34 cellular contexts compared by ENCODE assay signal in genomic region chr1:76940586-76941335, GRCh38.
"Had no signal": no experiment of that assay in that cellular context is flagged by ENCODE, and none has a peak within 500 bp of the region (broad histone marks: within the 10 kb centered on the region; RNA-seq: fewer than 3 reads in every experiment).

No MANE protein-coding gene starts in this region.

- H3K27me3 ChIP-seq: adrenal gland, dorsolateral prefrontal cortex, gastrocnemius medialis, hepatocyte, pancreas, sigmoid colon, stomach, thyroid gland, upper lobe of left lung, vagina had no signal

- H3K4me1 ChIP-seq: gastrocnemius medialis, pancreas, prostate gland, sigmoid colon, thyroid gland, upper lobe of left lung, vagina had no signal

- DNase-seq: activated CD4-positive, alpha-beta T cell treated with anti-CD3 and anti-CD28 coated beads for 48 hours; activated CD4-positive, alpha-beta T cell treated with anti-CD3 and anti-CD28 coated beads, Interleukin-2, amount 50 U/mL, for 48 hours; activated CD8-positive, alpha-beta memory T cell treated with anti-CD3 and anti-CD28 coated beads for 24 hours; activated effector memory CD4-positive, alpha-beta T cell treated with anti-CD3 and anti-CD28 coated beads, Interleukin-2, amount 50 U/mL, for 16 hours; activated naive CD4-positive, alpha-beta T cell treated with anti-CD3 and anti-CD28 coated beads for 36 hours; activated naive CD8-positive, alpha-beta T cell treated with anti-CD3 and anti-CD28 coated beads for 36 hours; adrenal gland; aorta; dorsolateral prefrontal cortex; effector memory CD4-positive, alpha-beta T cell; gastrocnemius medialis; glutamatergic neuron; left cardiac atrium; left ventricle myocardium superior; naive thymus-derived CD4-positive, alpha-beta T cell; nucleus accumbens; pancreas; retina; sigmoid colon; stimulated activated CD4-positive, alpha-beta T cell treated with anti-CD3 and anti-CD28 coated beads, Interleukin-1b, Interleukin-23, amount 100 ng/mL, for 48 hours; stimulated activated CD4-positive, alpha-beta T cell treated with anti-CD3 and anti-CD28 coated beads, Interleukin-4, amount 100 ng/mL, for 4 hours; stimulated activated CD8-positive, alpha-beta memory T cell treated with anti-CD3 and anti-CD28 coated beads, Interleukin-4, amount 100 ng/mL, for 48 hours; stimulated activated naive B cell treated with anti-CD40 and anti-IgM and Interleukin-4, amounts not matched to agents 10 μg/mL and 1 μg/mL and 100 μg/mL, for 72 hours; stomach; thyroid gland; upper lobe of left lung; WERI-Rb-1 had no signal

- H3K36me3 ChIP-seq: adrenal gland, gastrocnemius medialis, pancreas, prostate gland, sigmoid colon, stomach, thyroid gland, upper lobe of left lung, vagina had no signal

- FAIRE-seq: keratinocyte, pancreas had no signal

- H3K4me3 ChIP-seq: adrenal gland, coronary artery, dorsolateral prefrontal cortex, gastrocnemius medialis, hepatocyte, pancreas, prostate gland, sigmoid colon, smooth muscle cell, stomach, thyroid gland, upper lobe of left lung, vagina had no signal

- H3K9me3 ChIP-seq: adrenal gland, gastrocnemius medialis, pancreas, prostate gland, sigmoid colon, stomach, thyroid gland, upper lobe of left lung, vagina had no signal

- ATAC-seq: activated CD4-positive, CD25-positive, alpha-beta regulatory T cell treated with anti-CD3 and anti-CD28 coated beads, Interleukin-2, amount 50 U/mL, for 24 hours; gastrocnemius medialis; left cardiac atrium; left ventricle myocardium superior; naive thymus-derived CD4-positive, alpha-beta T cell; pancreas; stimulated activated naive B cell treated with anti-CD40 and anti-IgM and Interleukin-4, amounts not matched to agents 10 μg/mL and 1 μg/mL and 100 μg/mL, for 72 hours had no signal

- H3K27ac ChIP-seq: adrenal gland, coronary artery, dorsolateral prefrontal cortex, gastrocnemius medialis, hepatocyte, pancreas, prostate gland, sigmoid colon, stomach, thyroid gland, upper lobe of left lung, vagina, WERI-Rb-1 had no signal
